1 cellular context compared by ENCODE assay signal in genomic region chr3:188007897-188008296, GRCh38.
TF ChIP-seq lines count a peak whose summit lies in the region.

No MANE protein-coding gene starts in this region.

TF ChIP-seq in H1, 55 proteins besides CTCF, POLR2A, EP300 and RAD21 (continued from another document):
- no peak for TF ChIP-seq SAP30 (IDR thresholded peaks at IDR 0.05; ENCODE audit: insufficient read depth, insufficient replicate concordance, low read length)
- no peak for TF ChIP-seq NANOG (IDR thresholded peaks at IDR 0.05; ENCODE audit: insufficient read depth, low read depth, low read length, poor library complexity, severe bottlenecking)
- no peak for TF ChIP-seq ATF3 (IDR thresholded peaks at IDR 0.05; ENCODE audit: insufficient read depth, low read depth, low read length)
- no peak for TF ChIP-seq E2F6 (IDR thresholded peaks at IDR 0.05)
- no peak for TF ChIP-seq HDAC2 (IDR thresholded peaks at IDR 0.05; ENCODE audit: borderline replicate concordance in 1 of 2, low read depth in 2 of 2, low read length in 2 of 2)
- no peak for TF ChIP-seq JUN (IDR thresholded peaks at IDR 0.05; ENCODE audit: low read depth, low read length)
- no peak for TF ChIP-seq ZNF274 (IDR thresholded peaks at IDR 0.05; ENCODE audit: borderline replicate concordance, extremely low read depth, low read length)
- TF ChIP-seq KDM4A (IDR thresholded peaks at IDR 0.05; ENCODE audit: low read depth, low read length, severe bottlenecking): no peak
- no peak for TF ChIP-seq RFX5 (IDR thresholded peaks at IDR 0.05; ENCODE audit: borderline replicate concordance, low read depth, low read length)
- TF ChIP-seq HDAC6 (IDR thresholded peaks at IDR 0.05; ENCODE audit: low read depth, low read length): no peak
- TF ChIP-seq SIRT6 (IDR thresholded peaks at IDR 0.05; ENCODE audit: low read length): no peak
- no peak for TF ChIP-seq SP1 (IDR thresholded peaks at IDR 0.05; ENCODE audit: low read depth, low read length)
- no peak for TF ChIP-seq USF2 (IDR thresholded peaks at IDR 0.05; ENCODE audit: low read length)
TF ChIP-seq in H1: peak in this region for 0.
